ENCODE assay signal across 29 cellular contexts in the genomic region with DNA sequence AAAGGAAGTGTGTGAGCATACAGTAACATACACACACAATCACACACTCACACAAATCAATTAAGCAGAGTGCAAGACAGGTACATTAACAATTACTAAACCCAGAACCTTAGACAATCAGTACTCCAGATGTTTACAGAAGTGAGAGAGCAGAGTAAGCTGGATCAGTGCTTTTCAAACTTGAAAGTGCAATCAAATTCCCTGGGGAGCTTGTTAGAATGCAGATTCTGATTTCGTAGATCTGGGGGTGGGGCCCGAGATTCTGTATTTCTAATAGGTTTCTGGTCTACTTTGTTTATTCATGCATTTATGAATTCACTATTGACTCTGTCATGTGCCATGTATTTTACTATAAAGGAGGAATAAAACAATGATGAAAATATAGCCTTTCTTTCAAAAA.
"Had no signal": no experiment of that assay in that cellular context is flagged by ENCODE, and none has a peak within 500 bp of the region (broad histone marks: within the 10 kb centered on the region; RNA-seq: fewer than 3 reads in every experiment).

No MANE protein-coding gene starts in this region.

- H2AFZ ChIP-seq: PC-9 had no signal

- H3K27ac ChIP-seq: adrenal gland, brain microvascular endothelial cell, KMS-11, PC-9, RWPE1, WERI-Rb-1 had no signal

- H3K36me3 ChIP-seq: adrenal gland, brain microvascular endothelial cell, WERI-Rb-1 had no signal

- FAIRE-seq: RCC 7860 had no signal

- H3K9ac ChIP-seq: KMS-11 had no signal

- ATAC-seq: activated CD8-positive, alpha-beta T cell treated with anti-CD3 and anti-CD28 coated beads, Interleukin-2, amount 10 ng/mL, durations not matched to agents 7 days and 5 days; activated naive CD4-positive, alpha-beta T cell treated with anti-CD3 and anti-CD28 coated beads, Interleukin-2, amount 50 U/mL, for 72 hours; activated T-cell treated with anti-CD3 and anti-CD28 coated beads, Interleukin-2, amount 50 U/mL, for 4 hours; Right ventricle myocardium inferior had no signal

- H3K27me3 ChIP-seq: adrenal gland, brain microvascular endothelial cell had no signal

- H3K4me2 ChIP-seq: KMS-11, PC-9 had no signal

- H3K9me3 ChIP-seq: adrenal gland had no signal

- DNase-seq: activated CD4-positive, alpha-beta T cell treated with anti-CD3 and anti-CD28 coated beads, Interleukin-2, amount 10 ng/mL, durations not matched to agents 7 days and 5 days; activated CD4-positive, alpha-beta T cell treated with anti-CD3 and anti-CD28 coated beads, Interleukin-2, amount 50 U/mL, for 48 hours; activated CD4-positive, CD25-positive, alpha-beta regulatory T cell; activated CD8-positive, alpha-beta T cell treated with anti-CD3 and anti-CD28 coated beads, Interleukin-2, amount 10 ng/mL, durations not matched to agents 7 days and 5 days; activated gamma-delta T cell treated with Interleukin-2 at 50 U/mL for 16 hours; activated naive CD4-positive, alpha-beta T cell treated with anti-CD3 and anti-CD28 coated beads for 36 hours; activated T-cell treated with anti-CD3 and anti-CD28 coated beads for 4 hours; activated T-cell treated with anti-CD3 and anti-CD28 coated beads, Interleukin-2, amount 50 U/mL, for 4 hours; adrenal gland; aorta; brain microvascular endothelial cell; MM.1S; MV-4-11; NCI-H1092; NCI-H1436 treated with DMSO at 0.1 percent for 48 hours; NCI-H1694 treated with DMSO at 0.1 percent for 48 hours; NCI-H2029; NCI-H510A; NCI-H526; NCI-H748 treated with DMSO at 0.1 percent for 48 hours; PC-9; SIG-M5; T1000; WERI-Rb-1 had no signal

- H3K4me3 ChIP-seq: adrenal gland, PC-9 had no signal
